In the genomic region with DNA sequence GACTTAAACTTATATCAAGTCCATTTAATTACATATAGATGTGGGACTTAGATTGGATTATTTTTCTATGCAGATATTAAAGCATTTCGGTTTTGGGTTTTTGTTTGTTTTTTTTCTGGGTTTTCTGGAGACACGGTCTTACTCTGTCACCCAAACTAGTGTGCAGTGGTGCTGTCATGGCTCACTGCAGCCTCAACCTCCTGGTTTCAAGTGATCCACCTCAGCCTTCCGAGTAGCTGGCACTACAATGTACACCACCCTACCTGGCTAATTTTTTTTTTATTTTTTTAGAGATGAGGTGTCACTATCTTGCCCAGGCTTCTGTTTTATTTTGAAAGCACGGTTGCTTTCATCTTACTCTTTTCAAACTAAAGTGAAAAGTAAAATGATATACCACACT, we compare ENCODE assay signal across 23 cellular contexts.
DNase-seq lines count a peak whose midpoint lies in the region; ATAC-seq, FAIRE-seq and TF ChIP-seq lines count a peak whose summit lies in the region.
"Had no signal": no experiment of that assay in that cellular context is flagged by ENCODE, and none has a peak within 500 bp of the region (broad histone marks: within the 10 kb centered on the region; RNA-seq: fewer than 3 reads in every experiment).

No MANE protein-coding gene starts in this region.

- H3K9me3 ChIP-seq in T-helper 17 cell (ENCODE audit: control insufficient read depth, low read length, poor library complexity, severe bottlenecking) (no peaks in the 10 kb centered on the region), H1 (ENCODE audit: insufficient read depth in 2 of 2, low read depth in 1 of 2, low read length in 1 of 2) (no peaks in the 10 kb centered on the region), thyroid gland (no peaks in the 10 kb centered on the region)
- H3K9me3 ChIP-seq: BE2C, BLaER1 had no signal

- H3K36me3 ChIP-seq in H1 (ENCODE audit: control insufficient read depth in 2 of 4, insufficient read depth in 4 of 4, low read length in 3 of 4): no peaks in the 10 kb centered on the region
- H3K36me3 ChIP-seq in thyroid gland: no peaks in the 10 kb centered on the region
- H3K36me3 ChIP-seq: BE2C, BLaER1 had no signal

- no peak overlapping the region; the same call in 1 of the 2 replicates for H2AK5ac ChIP-seq in H1 (ENCODE audit: low read depth, low read length)

- no peaks in the 10 kb centered on the region for H3K79me2 ChIP-seq in H1 (ENCODE audit: control insufficient read depth in 1 of 2, insufficient read depth in 2 of 2, low read length in 2 of 2)

- no peak overlapping the region for H2AFZ ChIP-seq in H1 (ENCODE audit: low read length)

- no peak overlapping the region for H3K4ac ChIP-seq in H1 (replicated peaks; ENCODE audit: insufficient read length, low read depth, low read length)

- no peak overlapping the region for H3K18ac ChIP-seq in H1 (ENCODE audit: extremely low read depth, low read length)

- H3K27ac ChIP-seq in H1 (ENCODE audit: low read depth, low read length) (no peak overlapping the region), thyroid gland (no peak overlapping the region)
- H3K27ac ChIP-seq: BLaER1 had no signal

- H3K4me3 Mint-ChIP-seq in T-helper 17 cell: no peak overlapping the region
- H3K4me3 Mint-ChIP-seq: CD14-positive monocyte; CD4-positive, alpha-beta memory T cell; CD4-positive, CD25-positive, alpha-beta regulatory T cell; CD8-positive, alpha-beta memory T cell had no signal

- H3K9ac ChIP-seq in H1 (replicated peaks in 1 of 4; ENCODE audit: extremely low read depth in 1 of 4, low read depth in 3 of 4, low read length in 3 of 4): no peak overlapping the region
- H3K9ac ChIP-seq: BLaER1 had no signal

- DNase-seq in T-helper 17 cell: no peak
- DNase-seq in H1 (ENCODE audit: low read depth in 1 of 2, low spot score in 2 of 2): no peak
- peak; percentile 59 to 70 for DNase-seq in thyroid gland
- DNase-seq in KG1 (lab: John Stamatoyannopoulos, UW): no peak
- DNase-seq: 8988T; ACHN; BE2C; CD4-positive, alpha-beta memory T cell; CD4-positive, CD25-positive, alpha-beta regulatory T cell; CD8-positive, alpha-beta memory T cell; DMS153; DMS53; DMS79; DND-41; EL; GDM1 had no signal

- no peak overlapping the region for H3K23ac ChIP-seq in H1 (ENCODE audit: insufficient read length)

- no peak overlapping the region for H3K14ac ChIP-seq in H1 (ENCODE audit: insufficient read length)

- no peak overlapping the region for H2BK15ac ChIP-seq in H1 (ENCODE audit: low read length)

- H3K79me1 ChIP-seq in H1 (ENCODE audit: low read depth, low read length): no peaks in the 10 kb centered on the region

- TF ChIP-seq RAD21 in H1 (IDR thresholded peaks at IDR 0.05 in 1 of 2, conservative IDR thresholded peaks at IDR 0.05 in 1 of 2; ENCODE audit: low read depth in 2 of 2, low read length in 2 of 2): no peak

- H4K5ac ChIP-seq in H1 (ENCODE audit: insufficient read length, low read depth, low read length): peak overlapping the region; percentile 22

- peak overlapping the region; percentile 39 for H3K27ac Mint-ChIP-seq in T-helper 17 cell
- H3K27ac Mint-ChIP-seq: CD14-positive monocyte; CD4-positive, alpha-beta memory T cell; CD4-positive, CD25-positive, alpha-beta regulatory T cell; CD8-positive, alpha-beta memory T cell had no signal

- FAIRE-seq in H1 (lab: Jason Lieb, UNC): no peak
- FAIRE-seq: GM12878, GM12892, GM18507 had no signal

- no peak overlapping the region for H3K4me3 ChIP-seq in H1 (ENCODE audit: extremely low read depth in 1 of 4, insufficient read depth in 2 of 4, low read depth in 3 of 4, low read length in 4 of 4)
- H3K4me3 ChIP-seq in thyroid gland (replicated peaks in 1 of 3): no peak overlapping the region
- H3K4me3 ChIP-seq: BLaER1, GM12878 had no signal

- no peak overlapping the region for H3K56ac ChIP-seq in H1 (replicated peaks; ENCODE audit: insufficient read length, low read depth, low read length)

- intact Hi-C loops in thyroid gland (cut with DNase I): no loop called here

- peaks cover 3% of the 10 kb centered on the region for H3K36me3 Mint-ChIP-seq in T-helper 17 cell (ENCODE audit: low read depth)

- ATAC-seq in T-helper 17 cell (no peak), GM21576 (IDR thresholded peaks at IDR 0.05; ENCODE audit: unreplicated experiment) (no peak), SK-N-SH treated with all-trans-retinoic acid at 6 μM for 48 hours (no peak)
- ATAC-seq: GM12878 had no signal

- TF ChIP-seq EP300 in H1 (IDR thresholded peaks at IDR 0.05; ENCODE audit: borderline replicate concordance in 1 of 2, low read depth in 2 of 2, low read length in 2 of 2): no peak

- no peaks in the 10 kb centered on the region for H3K27me3 Mint-ChIP-seq in T-helper 17 cell
- H3K27me3 Mint-ChIP-seq: CD4-positive, alpha-beta memory T cell; CD4-positive, CD25-positive, alpha-beta regulatory T cell; CD8-positive, alpha-beta memory T cell had no signal

- H4K8ac ChIP-seq in H1 (ENCODE audit: extremely low read depth, insufficient read depth, low read length): no peak overlapping the region

- no peak for TF ChIP-seq POLR2A in H1 (IDR thresholded peaks at IDR 0.05; ENCODE audit: control extremely low read depth in 1 of 2, low read depth in 2 of 2, low read length in 2 of 2)
- TF ChIP-seq POLR2A in thyroid gland (IDR thresholded peaks at IDR 0.05): no peak

- no peaks in the 10 kb centered on the region for H3K23me2 ChIP-seq in H1 (ENCODE audit: low read depth, low read length)

- H2BK20ac ChIP-seq in H1 (ENCODE audit: low read length): peak overlapping the region; percentile 83; the same call in 1 of the 2 replicates

- CTCF ChIA-PET in H1 (lab: Charles Lee; ENCODE audit: partially characterized antibody): interaction anchor here (1.9 kb wide), 1 partner anchor 23 kb away, joined by 4 read pairs; no protein-coding TSS in a partner anchor

- WGBS in H1 (ENCODE audit: extremely low coverage in 1 of 2, insufficient coverage in 1 of 2, insufficient read length in 1 of 2, insufficient replicate concordance in 2 of 2, low coverage in 1 of 2, low lambda C conversion rate in 2 of 2, missing lambda C conversion rate in 1 of 2), 2 experiments: 68% methylated on average over 4 of the region's 4 CpGs; no CpG with 5 or more reads in 1 of the 2 experiments
- WGBS in thyroid gland, 2 donors: 46 to 47% methylated on average over 4 of the region's 4 CpGs

- no peaks in the 10 kb centered on the region for H4K20me1 ChIP-seq in H1 (replicated peaks in 1 of 2; ENCODE audit: control insufficient read depth in 1 of 2, insufficient read depth in 2 of 2, low read length in 2 of 2)
- H4K20me1 ChIP-seq: BLaER1 had no signal

- H2BK12ac ChIP-seq in H1 (ENCODE audit: low read depth, low read length): 0 out of 2 replicates have a peak overlapping the region, but pooled peaks have one; percentile 80

- peaks cover 0 to 16% (median 1%) of the 10 kb centered on the region in 4 experiments; a peak in 4 of 7 replicates for H3K4me1 ChIP-seq in H1 (replicated peaks in 1 of 4; ENCODE audit: control insufficient read depth in 3 of 4, insufficient read depth in 4 of 4, low read length in 3 of 4)
- peaks cover 3 to 7% of the 10 kb centered on the region in 2 donors for H3K4me1 ChIP-seq in thyroid gland
- H3K4me1 ChIP-seq: BE2C, BLaER1 had no signal

- no peaks in the 10 kb centered on the region for H3K27me3 ChIP-seq in H1 (replicated peaks in 1 of 4; ENCODE audit: control insufficient read depth in 3 of 4, extremely low read depth in 1 of 4, insufficient read depth in 3 of 4, low read length in 3 of 4)
- H3K27me3 ChIP-seq in thyroid gland: no peaks in the 10 kb centered on the region
- H3K27me3 ChIP-seq: BE2C, BLaER1 had no signal

- POLR2A ChIA-PET in H1 (lab: Charles Lee; ENCODE audit: partially characterized antibody): interaction anchor here (1.4 kb wide), 1 partner anchor 9 kb away, joined by 3 read pairs; no protein-coding TSS in a partner anchor

- peaks cover 4% of the 10 kb centered on the region for H3K4me1 Mint-ChIP-seq in T-helper 17 cell
- H3K4me1 Mint-ChIP-seq: CD14-positive monocyte; CD4-positive, alpha-beta memory T cell; CD8-positive, alpha-beta memory T cell had no signal

- TF ChIP-seq CTCF in H1 (IDR thresholded peaks at IDR 0.05; ENCODE audit: control extremely low read depth in 1 of 3, insufficient read depth in 1 of 3, low read depth in 1 of 3, low read length in 3 of 3) (no peak), thyroid gland (IDR thresholded peaks at IDR 0.05) (no peak)

- no peak overlapping the region for H2BK120ac ChIP-seq in H1 (replicated peaks; ENCODE audit: low read depth, low read length)

- no peak overlapping the region for H3K4me2 ChIP-seq in H1 (ENCODE audit: insufficient read depth in 1 of 2, low read depth in 2 of 2, low read length in 2 of 2)
- H3K4me2 ChIP-seq: BLaER1 had no signal

- H2BK5ac ChIP-seq in H1 (ENCODE audit: low read depth, low read length): peak overlapping the region; percentile 64; the same call in 1 of the 2 replicates

- peak overlapping the region; percentile 28 for H4K91ac ChIP-seq in H1 (replicated peaks; ENCODE audit: insufficient read length, low read length)

TF ChIP-seq in H1, 55 proteins besides CTCF, POLR2A, EP300 and RAD21 (continues in another document):
- TF ChIP-seq, protein P1, sequence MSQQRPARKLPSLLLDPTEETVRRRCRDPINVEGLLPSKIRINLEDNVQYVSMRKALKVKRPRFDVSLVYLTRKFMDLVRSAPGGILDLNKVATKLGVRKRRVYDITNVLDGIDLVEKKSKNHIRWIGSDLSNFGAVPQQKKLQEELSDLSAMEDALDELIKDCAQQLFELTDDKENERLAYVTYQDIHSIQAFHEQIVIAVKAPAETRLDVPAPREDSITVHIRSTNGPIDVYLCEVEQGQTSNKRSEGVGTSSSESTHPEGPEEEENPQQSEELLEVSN (IDR thresholded peaks at IDR 0.05): no peak
- TF ChIP-seq NANOG (IDR thresholded peaks at IDR 0.05; ENCODE audit: insufficient read depth, low read depth, low read length, poor library complexity, severe bottlenecking): no peak

TF ChIP-seq in SK-N-SH treated with all-trans-retinoic acid at 6 μM for 48 hours, 23 proteins besides CTCF, POLR2A, EP300 and RAD21 (continues in another document):
- TF ChIP-seq PPARA (CRISPR knock-in tag; IDR thresholded peaks at IDR 0.05; ENCODE audit: borderline replicate concordance) (no peak), ZNF565 (CRISPR knock-in tag; conservative IDR thresholded peaks at IDR 0.05; ENCODE audit: low read depth) (no peak), ZNF8 (CRISPR knock-in tag; IDR thresholded peaks at IDR 0.05) (no peak), TCF4 (CRISPR knock-in tag; IDR thresholded peaks at IDR 0.05; ENCODE audit: borderline replicate concordance) (no peak), RARB (CRISPR knock-in tag; IDR thresholded peaks at IDR 0.05) (no peak), ZFP3 (CRISPR knock-in tag; IDR thresholded peaks at IDR 0.05) (no peak), TOX (CRISPR knock-in tag; IDR thresholded peaks at IDR 0.05; ENCODE audit: borderline replicate concordance) (no peak), ZFP30 (CRISPR knock-in tag; IDR thresholded peaks at IDR 0.05) (no peak)

Comparison
In these comparisons a context has a peak if more than half of its experiments do, and no peak if none do; other contexts are left out.
1. DNase-seq: peak in thyroid gland (2 of 2); none in T-helper 17 cell (0 of 3), H1 (0 of 2) and KG1 (single experiment).